Comparison of ENCODE assay signal across 1 cellular context in genomic region chr22:46803031-46803880, GRCh38.
TF ChIP-seq lines count a peak whose summit lies in the region.

No MANE protein-coding gene starts in this region.

TF ChIP-seq in HepG2, 621 proteins besides CTCF, POLR2A, EP300 and RAD21 (continued from another document and continues in another):
- TF ChIP-seq, protein P1, sequence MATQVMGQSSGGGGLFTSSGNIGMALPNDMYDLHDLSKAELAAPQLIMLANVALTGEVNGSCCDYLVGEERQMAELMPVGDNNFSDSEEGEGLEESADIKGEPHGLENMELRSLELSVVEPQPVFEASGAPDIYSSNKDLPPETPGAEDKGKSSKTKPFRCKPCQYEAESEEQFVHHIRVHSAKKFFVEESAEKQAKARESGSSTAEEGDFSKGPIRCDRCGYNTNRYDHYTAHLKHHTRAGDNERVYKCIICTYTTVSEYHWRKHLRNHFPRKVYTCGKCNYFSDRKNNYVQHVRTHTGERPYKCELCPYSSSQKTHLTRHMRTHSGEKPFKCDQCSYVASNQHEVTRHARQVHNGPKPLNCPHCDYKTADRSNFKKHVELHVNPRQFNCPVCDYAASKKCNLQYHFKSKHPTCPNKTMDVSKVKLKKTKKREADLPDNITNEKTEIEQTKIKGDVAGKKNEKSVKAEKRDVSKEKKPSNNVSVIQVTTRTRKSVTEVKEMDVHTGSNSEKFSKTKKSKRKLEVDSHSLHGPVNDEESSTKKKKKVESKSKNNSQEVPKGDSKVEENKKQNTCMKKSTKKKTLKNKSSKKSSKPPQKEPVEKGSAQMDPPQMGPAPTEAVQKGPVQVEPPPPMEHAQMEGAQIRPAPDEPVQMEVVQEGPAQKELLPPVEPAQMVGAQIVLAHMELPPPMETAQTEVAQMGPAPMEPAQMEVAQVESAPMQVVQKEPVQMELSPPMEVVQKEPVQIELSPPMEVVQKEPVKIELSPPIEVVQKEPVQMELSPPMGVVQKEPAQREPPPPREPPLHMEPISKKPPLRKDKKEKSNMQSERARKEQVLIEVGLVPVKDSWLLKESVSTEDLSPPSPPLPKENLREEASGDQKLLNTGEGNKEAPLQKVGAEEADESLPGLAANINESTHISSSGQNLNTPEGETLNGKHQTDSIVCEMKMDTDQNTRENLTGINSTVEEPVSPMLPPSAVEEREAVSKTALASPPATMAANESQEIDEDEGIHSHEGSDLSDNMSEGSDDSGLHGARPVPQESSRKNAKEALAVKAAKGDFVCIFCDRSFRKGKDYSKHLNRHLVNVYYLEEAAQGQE (IDR thresholded peaks at IDR 0.05; ENCODE audit: borderline replicate concordance in 1 of 2, low read depth in 1 of 2, low read length in 2 of 2) = no peak
- TF ChIP-seq BRD4 (CRISPR knock-in tag; IDR thresholded peaks at IDR 0.05) (no peak), ZNF367 (CRISPR knock-in tag; IDR thresholded peaks at IDR 0.05; ENCODE audit: borderline replicate concordance) (no peak), ARHGAP35 (CRISPR knock-in tag; IDR thresholded peaks at IDR 0.05; ENCODE audit: borderline replicate concordance) (no peak), HMGA1 (CRISPR knock-in tag; conservative IDR thresholded peaks at IDR 0.05) (no peak), ZNF790 (CRISPR knock-in tag; IDR thresholded peaks at IDR 0.05; ENCODE audit: borderline replicate concordance) (no peak), SIN3B (IDR thresholded peaks at IDR 0.05; ENCODE audit: low read length) (no peak), ZNF350 (CRISPR knock-in tag; IDR thresholded peaks at IDR 0.05; ENCODE audit: borderline replicate concordance, low read depth) (peak; percentile 59; the same call in 1 of the 2 replicates), PAX8 (CRISPR knock-in tag; IDR thresholded peaks at IDR 0.05; ENCODE audit: borderline replicate concordance) (no peak), ADNP (CRISPR knock-in tag; IDR thresholded peaks at IDR 0.05) (no peak), ZNF546 (CRISPR knock-in tag; conservative IDR thresholded peaks at IDR 0.05) (no peak), GATAD2A (CRISPR knock-in tag; IDR thresholded peaks at IDR 0.05) (0 out of 2 replicates have a peak, but pooled peaks have one; percentile 27), SP4 (CRISPR knock-in tag; IDR thresholded peaks at IDR 0.05) (no peak), SOX5 (CRISPR knock-in tag; IDR thresholded peaks at IDR 0.05; ENCODE audit: borderline replicate concordance) (no peak), ZNF597 (CRISPR knock-in tag; IDR thresholded peaks at IDR 0.05) (0 out of 2 replicates have a peak, but pooled peaks have one; percentile 53), ZNF562 (CRISPR knock-in tag; IDR thresholded peaks at IDR 0.05; ENCODE audit: borderline replicate concordance) (no peak), ZNF605 (CRISPR knock-in tag; IDR thresholded peaks at IDR 0.05) (no peak), MED1 (CRISPR knock-in tag; IDR thresholded peaks at IDR 0.05) (peak; percentile 32; the same call in 1 of the 2 replicates), ATF2 (CRISPR knock-in tag; IDR thresholded peaks at IDR 0.05) (no peak), ZNF484 (CRISPR knock-in tag; IDR thresholded peaks at IDR 0.05; ENCODE audit: borderline replicate concordance, low read depth) (no peak), HNRNPK (IDR thresholded peaks at IDR 0.05; ENCODE audit: low read depth, low read length, poor library complexity, severe bottlenecking) (no peak), ZNF337 (CRISPR knock-in tag; IDR thresholded peaks at IDR 0.05; ENCODE audit: borderline replicate concordance, low read depth) (no peak), TCF12 (IDR thresholded peaks at IDR 0.05) (no peak), TCF12 (CRISPR knock-in tag; IDR thresholded peaks at IDR 0.05) (no peak), REL (CRISPR knock-in tag; conservative IDR thresholded peaks at IDR 0.05) (no peak), CHD4 (IDR thresholded peaks at IDR 0.05; ENCODE audit: borderline replicate concordance, low read length) (no peak), MAF1 (CRISPR knock-in tag; IDR thresholded peaks at IDR 0.05; ENCODE audit: borderline replicate concordance) (no peak), ARNTL (CRISPR knock-in tag; IDR thresholded peaks at IDR 0.05) (no peak), TOPORS (CRISPR knock-in tag; IDR thresholded peaks at IDR 0.05) (no peak), ZNF740 (CRISPR knock-in tag; IDR thresholded peaks at IDR 0.05) (peak; percentile 97), SMYD3 (CRISPR knock-in tag; IDR thresholded peaks at IDR 0.05) (no peak), HDAC1 (CRISPR knock-in tag; IDR thresholded peaks at IDR 0.05) (no peak), ZNF775 (CRISPR knock-in tag; IDR thresholded peaks at IDR 0.05; ENCODE audit: borderline replicate concordance) (no peak), KDM4B (CRISPR knock-in tag; IDR thresholded peaks at IDR 0.05) (0 out of 2 replicates have a peak, but pooled peaks have one; percentile 32), SMAD1 (CRISPR knock-in tag; IDR thresholded peaks at IDR 0.05; ENCODE audit: borderline replicate concordance, low read depth) (no peak), NCOA5 (CRISPR knock-in tag; IDR thresholded peaks at IDR 0.05) (no peak), IRF1 (CRISPR knock-in tag; IDR thresholded peaks at IDR 0.05; ENCODE audit: low read depth) (no peak), SKI (IDR thresholded peaks at IDR 0.05; ENCODE audit: partially characterized antibody) (peak; percentile 12), ZNF230 (CRISPR knock-in tag; IDR thresholded peaks at IDR 0.05) (no peak), PAXIP1 (CRISPR knock-in tag; conservative IDR thresholded peaks at IDR 0.05) (no peak), ZNF737 (CRISPR knock-in tag; IDR thresholded peaks at IDR 0.05; ENCODE audit: borderline replicate concordance) (no peak), HMG20B (CRISPR knock-in tag; conservative IDR thresholded peaks at IDR 0.05) (no peak)
- TF ChIP-seq, protein P2, sequence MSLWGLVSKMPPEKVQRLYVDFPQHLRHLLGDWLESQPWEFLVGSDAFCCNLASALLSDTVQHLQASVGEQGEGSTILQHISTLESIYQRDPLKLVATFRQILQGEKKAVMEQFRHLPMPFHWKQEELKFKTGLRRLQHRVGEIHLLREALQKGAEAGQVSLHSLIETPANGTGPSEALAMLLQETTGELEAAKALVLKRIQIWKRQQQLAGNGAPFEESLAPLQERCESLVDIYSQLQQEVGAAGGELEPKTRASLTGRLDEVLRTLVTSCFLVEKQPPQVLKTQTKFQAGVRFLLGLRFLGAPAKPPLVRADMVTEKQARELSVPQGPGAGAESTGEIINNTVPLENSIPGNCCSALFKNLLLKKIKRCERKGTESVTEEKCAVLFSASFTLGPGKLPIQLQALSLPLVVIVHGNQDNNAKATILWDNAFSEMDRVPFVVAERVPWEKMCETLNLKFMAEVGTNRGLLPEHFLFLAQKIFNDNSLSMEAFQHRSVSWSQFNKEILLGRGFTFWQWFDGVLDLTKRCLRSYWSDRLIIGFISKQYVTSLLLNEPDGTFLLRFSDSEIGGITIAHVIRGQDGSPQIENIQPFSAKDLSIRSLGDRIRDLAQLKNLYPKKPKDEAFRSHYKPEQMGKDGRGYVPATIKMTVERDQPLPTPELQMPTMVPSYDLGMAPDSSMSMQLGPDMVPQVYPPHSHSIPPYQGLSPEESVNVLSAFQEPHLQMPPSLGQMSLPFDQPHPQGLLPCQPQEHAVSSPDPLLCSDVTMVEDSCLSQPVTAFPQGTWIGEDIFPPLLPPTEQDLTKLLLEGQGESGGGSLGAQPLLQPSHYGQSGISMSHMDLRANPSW (CRISPR knock-in tag; IDR thresholded peaks at IDR 0.05; ENCODE audit: borderline replicate concordance) = no peak
- TF ChIP-seq, protein P3, sequence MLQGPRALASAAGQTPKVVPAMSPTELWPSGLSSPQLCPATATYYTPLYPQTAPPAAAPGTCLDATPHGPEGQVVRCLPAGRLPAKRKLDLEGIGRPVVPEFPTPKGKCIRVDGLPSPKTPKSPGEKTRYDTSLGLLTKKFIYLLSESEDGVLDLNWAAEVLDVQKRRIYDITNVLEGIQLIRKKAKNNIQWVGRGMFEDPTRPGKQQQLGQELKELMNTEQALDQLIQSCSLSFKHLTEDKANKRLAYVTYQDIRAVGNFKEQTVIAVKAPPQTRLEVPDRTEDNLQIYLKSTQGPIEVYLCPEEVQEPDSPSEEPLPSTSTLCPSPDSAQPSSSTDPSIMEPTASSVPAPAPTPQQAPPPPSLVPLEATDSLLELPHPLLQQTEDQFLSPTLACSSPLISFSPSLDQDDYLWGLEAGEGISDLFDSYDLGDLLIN (CRISPR knock-in tag; IDR thresholded peaks at IDR 0.05; ENCODE audit: borderline replicate concordance) = no peak
- TF ChIP-seq, protein P4, sequence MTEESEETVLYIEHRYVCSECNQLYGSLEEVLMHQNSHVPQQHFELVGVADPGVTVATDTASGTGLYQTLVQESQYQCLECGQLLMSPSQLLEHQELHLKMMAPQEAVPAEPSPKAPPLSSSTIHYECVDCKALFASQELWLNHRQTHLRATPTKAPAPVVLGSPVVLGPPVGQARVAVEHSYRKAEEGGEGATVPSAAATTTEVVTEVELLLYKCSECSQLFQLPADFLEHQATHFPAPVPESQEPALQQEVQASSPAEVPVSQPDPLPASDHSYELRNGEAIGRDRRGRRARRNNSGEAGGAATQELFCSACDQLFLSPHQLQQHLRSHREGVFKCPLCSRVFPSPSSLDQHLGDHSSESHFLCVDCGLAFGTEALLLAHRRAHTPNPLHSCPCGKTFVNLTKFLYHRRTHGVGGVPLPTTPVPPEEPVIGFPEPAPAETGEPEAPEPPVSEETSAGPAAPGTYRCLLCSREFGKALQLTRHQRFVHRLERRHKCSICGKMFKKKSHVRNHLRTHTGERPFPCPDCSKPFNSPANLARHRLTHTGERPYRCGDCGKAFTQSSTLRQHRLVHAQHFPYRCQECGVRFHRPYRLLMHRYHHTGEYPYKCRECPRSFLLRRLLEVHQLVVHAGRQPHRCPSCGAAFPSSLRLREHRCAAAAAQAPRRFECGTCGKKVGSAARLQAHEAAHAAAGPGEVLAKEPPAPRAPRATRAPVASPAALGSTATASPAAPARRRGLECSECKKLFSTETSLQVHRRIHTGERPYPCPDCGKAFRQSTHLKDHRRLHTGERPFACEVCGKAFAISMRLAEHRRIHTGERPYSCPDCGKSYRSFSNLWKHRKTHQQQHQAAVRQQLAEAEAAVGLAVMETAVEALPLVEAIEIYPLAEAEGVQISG (CRISPR knock-in tag; IDR thresholded peaks at IDR 0.05) = peak; percentile 42; the same call in 1 of the 2 replicates
